In genomic region chr17:66032082-66032712, GRCh38 we compare ENCODE assay signal across 18 cellular contexts.
DNase-seq lines count a peak whose midpoint lies in the region; ATAC-seq and TF ChIP-seq lines count a peak whose summit lies in the region.
"Had no signal": no experiment of that assay in that cellular context is flagged by ENCODE, and none has a peak within 500 bp of the region (broad histone marks: within the 10 kb centered on the region; RNA-seq: fewer than 3 reads in every experiment).

No MANE protein-coding gene starts in this region.

- no peak overlapping the region for H3K27ac ChIP-seq in brain microvascular endothelial cell
- H3K27ac ChIP-seq: 22Rv1, C4-2B, foreskin keratinocyte, HL-60 had no signal

- in situ Hi-C loops in brain microvascular endothelial cell (cut with HindIII; ENCODE audit: low pct_ligation_motif_present, low sequenced_read_pairs), result no loop called here

- H3K27me3 ChIP-seq in brain microvascular endothelial cell (replicated peaks), result no peaks in the 10 kb centered on the region
- H3K27me3 ChIP-seq: foreskin keratinocyte had no signal

- DNase-seq in activated CD4-positive, CD25-positive, alpha-beta regulatory T cell (lab: John Stamatoyannopoulos, UW), result no peak
- DNase-seq in myocyte (ENCODE audit: low read depth) (peak; percentile 60), NCI-H69 (lab: John Stamatoyannopoulos, UW) (no peak), brain microvascular endothelial cell (no peak)
- DNase-seq: activated CD4-positive, alpha-beta T cell treated with anti-CD3 and anti-CD28 coated beads for 48 hours; anterior cingulate cortex; foreskin keratinocyte; KG1; NCI-H345; Right ventricle myocardium superior had no signal

- ATAC-seq in activated CD4-positive, CD25-positive, alpha-beta regulatory T cell treated with anti-CD3 and anti-CD28 coated beads, Interleukin-2, amount 50 U/mL, for 24 hours, result peak; percentile 28 to 45
- ATAC-seq in GM21367 (IDR thresholded peaks at IDR 0.05; ENCODE audit: unreplicated experiment) (peak; percentile 42), HG02938 (IDR thresholded peaks at IDR 0.05; ENCODE audit: unreplicated experiment) (peak; percentile 76), HG03342 (IDR thresholded peaks at IDR 0.05; ENCODE audit: unreplicated experiment) (no peak)
- ATAC-seq: foreskin keratinocyte, left lobe of liver had no signal

- no peak overlapping the region for H3K4me3 ChIP-seq in brain microvascular endothelial cell (ENCODE audit: low read depth, low read length)

- no peaks in the 10 kb centered on the region for H3K36me3 ChIP-seq in brain microvascular endothelial cell (replicated peaks)

- no peak for TF ChIP-seq CTCF in brain microvascular endothelial cell (IDR thresholded peaks at IDR 0.05; ENCODE audit: low read depth, low read length, missing control alignments)
